Comparison of ENCODE assay signal across 6 cellular contexts in genomic region chr12:9503384-9503783, GRCh38.
DNase-seq lines count a peak whose midpoint lies in the region; ATAC-seq, FAIRE-seq and TF ChIP-seq lines count a peak whose summit lies in the region.
"Not testable (repeated sequence)": the region's sequence is repeated elsewhere in the genome, so short reads cannot be mapped to it uniquely, and the experiment has no call there.

No MANE protein-coding gene starts in this region.

- not testable (repeated sequence) for H3K9me2 ChIP-seq in MM.1S (replicated peaks; ENCODE audit: insufficient read depth, low read length); SU-DHL-6 (replicated peaks; ENCODE audit: insufficient read depth, low read length)

- H3K9me3 ChIP-seq in MM.1S (replicated peaks; ENCODE audit: insufficient read depth, low read length); SU-DHL-6 (ENCODE audit: insufficient read depth, low read length): not testable (repeated sequence)

- not testable (repeated sequence) for TF ChIP-seq POLR2A in GM12891 (IDR thresholded peaks at IDR 0.05; ENCODE audit: low read depth, low read length)

- H3K27me3 ChIP-seq in MM.1S (replicated peaks; ENCODE audit: insufficient read depth, low read length); SU-DHL-6 (ENCODE audit: low read length): not testable (repeated sequence)

- ATAC-seq in GM19324 (IDR thresholded peaks at IDR 0.05; ENCODE audit: low FRiP score, unreplicated experiment) (peak; percentile 48), GM19351 (IDR thresholded peaks at IDR 0.05; ENCODE audit: unreplicated experiment) (peak; percentile 58), HG02870 (IDR thresholded peaks at IDR 0.05; ENCODE audit: unreplicated experiment) (peak; percentile 69)

- not testable (repeated sequence) for H2AFZ ChIP-seq in MM.1S (ENCODE audit: low read length); SU-DHL-6 (ENCODE audit: low read depth, low read length, severe bottlenecking)

- H3K4me1 ChIP-seq in MM.1S (ENCODE audit: low read length) = not testable (repeated sequence)

- not testable (repeated sequence) for TF ChIP-seq CTCF in MM.1S (IDR thresholded peaks at IDR 0.05; ENCODE audit: low read length); SU-DHL-6 (IDR thresholded peaks at IDR 0.05; ENCODE audit: insufficient read depth, low read length, poor library complexity, severe bottlenecking)

- H3K4me2 ChIP-seq in MM.1S (ENCODE audit: low read depth, low read length) = not testable (repeated sequence)
- H3K4me2 ChIP-seq in SU-DHL-6 (ENCODE audit: low read depth, low read length, poor library complexity, severe bottlenecking) = peak overlapping the region; percentile 35

- H3K27ac ChIP-seq in MM.1S (ENCODE audit: low read length) (peak overlapping the region; percentile 50; the same call in 1 of the 2 replicates), SU-DHL-6 (ENCODE audit: low read depth, low read length) (peak overlapping the region; percentile 67)

- not testable (repeated sequence) for H3K36me3 ChIP-seq in MM.1S (replicated peaks; ENCODE audit: insufficient read depth, low read length); SU-DHL-6 (ENCODE audit: low read length)

- H3K9ac ChIP-seq in MM.1S (ENCODE audit: low read length); SU-DHL-6 (ENCODE audit: low read length): not testable (repeated sequence)

- H4K20me1 ChIP-seq in MM.1S (ENCODE audit: insufficient read depth, low read length); SU-DHL-6 (ENCODE audit: low read depth, low read length): not testable (repeated sequence)

- not testable (repeated sequence) for H3F3A ChIP-seq in MM.1S (ENCODE audit: insufficient read depth, low read length); SU-DHL-6 (ENCODE audit: insufficient read depth)

- peak; percentile 48 for FAIRE-seq in GM12891 (lab: Jason Lieb, UNC)

- not testable (repeated sequence) for H3K79me2 ChIP-seq in MM.1S (ENCODE audit: low read length); SU-DHL-6 (ENCODE audit: insufficient read depth, low read length)

- not testable (repeated sequence) for DNase-seq in GM12891 (ENCODE audit: insufficient read length, low spot score); MM.1S

- H3K4me3 ChIP-seq in MM.1S (ENCODE audit: low read length); SU-DHL-6 (ENCODE audit: insufficient read depth, low read length, poor library complexity, severe bottlenecking): not testable (repeated sequence)
